Comparison of ENCODE assay signal across 8 cellular contexts in genomic region chr13:20773194-20774080, GRCh38. TPM values are rescaled to one million over a fixed set of nuclear protein-coding genes. Genes with fewer than 3 reads are reported as not detected.
DNase-seq lines count a peak whose midpoint lies in the region; ATAC-seq and TF ChIP-seq lines count a peak whose summit lies in the region.

Gene EEF1AKMT1 (minus strand): TSS chr13:20773961. CDS start chr13:20757598, 16,363 bp downstream.

- H3K27me3 Mint-ChIP-seq in T-helper 1 cell treated with Interleukin-12 subunit alpha and Interleukin-12 subunit beta and Interleukin-4 antibody, amounts not matched to agents 30 μg/mL and 1 μg/mL, for 36 hours (ENCODE audit: low read depth) = no peaks in the 10 kb centered on the region

- peak within 1 kb of the TSS; percentile 96 for H3K27ac ChIP-seq in angular gyrus (ENCODE audit: low read depth, low read length)
- peak within 1 kb of the TSS; percentile 83 to 89 for H3K27ac ChIP-seq in prostate gland
- H3K27ac ChIP-seq in urinary bladder (ENCODE audit: low read depth) = peak within 1 kb of the TSS; percentile 83

- peaks cover 28% of the 10 kb centered on the region for H3K36me3 Mint-ChIP-seq in T-helper 1 cell treated with Interleukin-12 subunit alpha and Interleukin-12 subunit beta and Interleukin-4 antibody, amounts not matched to agents 30 μg/mL and 1 μg/mL, for 36 hours (ENCODE audit: low read depth)

- peak; percentile 96 for TF ChIP-seq POLR2A in GM15510 (IDR thresholded peaks at IDR 0.05; ENCODE audit: borderline replicate concordance, extremely low read depth, insufficient read length)
- peak; percentile 79 for TF ChIP-seq POLR2A in prostate gland (IDR thresholded peaks at IDR 0.05)

- H3K36me3 ChIP-seq in prostate gland (no peaks in the 10 kb centered on the region), urinary bladder (ENCODE audit: insufficient read depth) (peaks cover 3% of the 10 kb centered on the region)

- peak within 1 kb of the TSS; percentile 99 for H3K4me3 Mint-ChIP-seq in T-helper 1 cell treated with Interleukin-12 subunit alpha and Interleukin-12 subunit beta and Interleukin-4 antibody, amounts not matched to agents 30 μg/mL and 1 μg/mL, for 36 hours

- WGBS in prostate gland = under 1% methylated on average over 68 of the region's 72 CpGs
- WGBS in urinary bladder = under 1% methylated on average over 72 of the region's 72 CpGs

- peak within 1 kb of the TSS; percentile 100 for H3K27ac Mint-ChIP-seq in T-helper 1 cell treated with Interleukin-12 subunit alpha and Interleukin-12 subunit beta and Interleukin-4 antibody, amounts not matched to agents 30 μg/mL and 1 μg/mL, for 36 hours

- peaks cover 21% of the 10 kb centered on the region for H3K4me1 Mint-ChIP-seq in T-helper 1 cell treated with Interleukin-12 subunit alpha and Interleukin-12 subunit beta and Interleukin-4 antibody, amounts not matched to agents 30 μg/mL and 1 μg/mL, for 36 hours (ENCODE audit: low read depth)

- H3K9me3 ChIP-seq in prostate gland = no peaks in the 10 kb centered on the region

- DNase-seq in NCI-H1694 (lab: John Stamatoyannopoulos, UW) (peak; percentile 71), left ventricle myocardium superior (peak; percentile 98), prostate gland (ENCODE audit: low spot score) (peak; percentile 83)

- H3K4me3 ChIP-seq in prostate gland = peak within 1 kb of the TSS; percentile 61 to 63
- peak within 1 kb of the TSS; percentile 68 for H3K4me3 ChIP-seq in urinary bladder (ENCODE audit: low read depth, low read length)

- ATAC-seq in HG02884 (IDR thresholded peaks at IDR 0.05; ENCODE audit: unreplicated experiment) (peak; percentile 80), left ventricle myocardium superior (peak; percentile 99)

- no peaks in the 10 kb centered on the region for H3K27me3 ChIP-seq in prostate gland (replicated peaks; ENCODE audit: insufficient read depth)

- H3K9me3 Mint-ChIP-seq in T-helper 1 cell treated with Interleukin-12 subunit alpha and Interleukin-12 subunit beta and Interleukin-4 antibody, amounts not matched to agents 30 μg/mL and 1 μg/mL, for 36 hours = peaks cover 18% of the 10 kb centered on the region

- no peaks in the 10 kb centered on the region for H3K4me1 ChIP-seq in prostate gland (replicated peaks)
- no peaks in the 10 kb centered on the region for H3K4me1 ChIP-seq in urinary bladder (ENCODE audit: insufficient read depth)

- intact Hi-C loops in left ventricle myocardium superior (cut with micrococcal nuclease) (no loop called here), prostate gland (cut with DNase I) (loop anchor here (5.0 kb wide), 1 partner anchor 39 kb away; no protein-coding TSS in a partner anchor)

- TF ChIP-seq CTCF in prostate gland (IDR thresholded peaks at IDR 0.05) = no peak

RNA-seq across cellular contexts. Expression of gene EEF1AKMT1, which starts in this region (rescaled TPM):
- total RNA-seq in left ventricle myocardium superior = 9.1 TPM
- total RNA-seq in prostate gland = 10 to 100 TPM; 11.4 to 31.6 TPM
- 13.5 TPM for total RNA-seq in urinary bladder
- 12.8 TPM for polyA plus RNA-seq in urinary bladder

Comparison
In these comparisons a context has a peak if more than half of its experiments do, and no peak if none do; other contexts are left out.
1. Peak in every context shown above with its lines: DNase-seq, ATAC-seq, H3K4me3 ChIP-seq and H3K27ac ChIP-seq.